1 cellular context compared by ENCODE assay signal in genomic region chr4:182276214-182277109, GRCh38.
TF ChIP-seq lines count a peak whose summit lies in the region.

No MANE protein-coding gene starts in this region.

TF ChIP-seq in HEK293, 187 proteins besides CTCF, POLR2A, EP300 and RAD21 (continued from another document):
- TF ChIP-seq, protein P1, sequence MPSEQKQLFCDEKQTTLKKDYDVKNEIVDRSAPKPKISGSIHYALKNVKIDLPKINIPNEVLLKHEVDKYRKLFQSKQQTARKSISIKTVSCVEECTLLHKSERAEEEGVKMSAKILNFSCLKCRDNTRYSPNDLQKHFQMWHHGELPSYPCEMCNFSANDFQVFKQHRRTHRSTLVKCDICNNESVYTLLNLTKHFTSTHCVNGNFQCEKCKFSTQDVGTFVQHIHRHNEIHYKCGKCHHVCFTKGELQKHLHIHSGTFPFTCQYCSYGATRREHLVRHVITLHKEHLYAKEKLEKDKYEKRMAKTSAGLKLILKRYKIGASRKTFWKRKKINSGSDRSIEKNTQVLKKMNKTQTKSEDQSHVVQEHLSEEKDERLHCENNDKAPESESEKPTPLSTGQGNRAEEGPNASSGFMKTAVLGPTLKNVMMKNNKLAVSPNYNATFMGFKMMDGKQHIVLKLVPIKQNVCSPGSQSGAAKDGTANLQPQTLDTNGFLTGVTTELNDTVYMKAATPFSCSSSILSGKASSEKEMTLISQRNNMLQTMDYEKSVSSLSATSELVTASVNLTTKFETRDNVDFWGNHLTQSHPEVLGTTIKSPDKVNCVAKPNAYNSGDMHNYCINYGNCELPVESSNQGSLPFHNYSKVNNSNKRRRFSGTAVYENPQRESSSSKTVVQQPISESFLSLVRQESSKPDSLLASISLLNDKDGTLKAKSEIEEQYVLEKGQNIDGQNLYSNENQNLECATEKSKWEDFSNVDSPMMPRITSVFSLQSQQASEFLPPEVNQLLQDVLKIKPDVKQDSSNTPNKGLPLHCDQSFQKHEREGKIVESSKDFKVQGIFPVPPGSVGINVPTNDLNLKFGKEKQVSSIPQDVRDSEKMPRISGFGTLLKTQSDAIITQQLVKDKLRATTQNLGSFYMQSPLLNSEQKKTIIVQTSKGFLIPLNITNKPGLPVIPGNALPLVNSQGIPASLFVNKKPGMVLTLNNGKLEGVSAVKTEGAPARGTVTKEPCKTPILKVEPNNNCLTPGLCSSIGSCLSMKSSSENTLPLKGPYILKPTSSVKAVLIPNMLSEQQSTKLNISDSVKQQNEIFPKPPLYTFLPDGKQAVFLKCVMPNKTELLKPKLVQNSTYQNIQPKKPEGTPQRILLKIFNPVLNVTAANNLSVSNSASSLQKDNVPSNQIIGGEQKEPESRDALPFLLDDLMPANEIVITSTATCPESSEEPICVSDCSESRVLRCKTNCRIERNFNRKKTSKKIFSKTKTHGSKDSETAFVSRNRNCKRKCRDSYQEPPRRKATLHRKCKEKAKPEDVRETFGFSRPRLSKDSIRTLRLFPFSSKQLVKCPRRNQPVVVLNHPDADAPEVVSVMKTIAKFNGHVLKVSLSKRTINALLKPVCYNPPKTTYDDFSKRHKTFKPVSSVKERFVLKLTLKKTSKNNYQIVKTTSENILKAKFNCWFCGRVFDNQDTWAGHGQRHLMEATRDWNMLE (tag by site-specific recombination; conservative IDR thresholded peaks at IDR 0.05; ENCODE audit: low read depth), result no peak
- no peak for TF ChIP-seq ZNF561 (tag by site-specific recombination; IDR thresholded peaks at IDR 0.05; ENCODE audit: borderline replicate concordance)
- TF ChIP-seq ZFP69B (tag by site-specific recombination; IDR thresholded peaks at IDR 0.05), result no peak; the same call in 1 of the 2 replicates
- 0 out of 2 replicates have a peak, but pooled peaks have one; percentile 17 for TF ChIP-seq ZNF335 (tag by site-specific recombination; conservative IDR thresholded peaks at IDR 0.05)
- no peak for TF ChIP-seq ZNF792 (tag by site-specific recombination; IDR thresholded peaks at IDR 0.05)
- TF ChIP-seq ZNF37A (tag by site-specific recombination; IDR thresholded peaks at IDR 0.05), result no peak
- no peak for TF ChIP-seq KLF17 (tag by site-specific recombination; IDR thresholded peaks at IDR 0.05)
- TF ChIP-seq ZNF16 (tag by site-specific recombination; IDR thresholded peaks at IDR 0.05; ENCODE audit: low read depth), result no peak
- TF ChIP-seq ZNF324 (tag by site-specific recombination; IDR thresholded peaks at IDR 0.05), result no peak
TF ChIP-seq in HEK293: peak in this region for 23.
